Comparison of ENCODE assay signal across 9 cellular contexts in the genomic region with DNA sequence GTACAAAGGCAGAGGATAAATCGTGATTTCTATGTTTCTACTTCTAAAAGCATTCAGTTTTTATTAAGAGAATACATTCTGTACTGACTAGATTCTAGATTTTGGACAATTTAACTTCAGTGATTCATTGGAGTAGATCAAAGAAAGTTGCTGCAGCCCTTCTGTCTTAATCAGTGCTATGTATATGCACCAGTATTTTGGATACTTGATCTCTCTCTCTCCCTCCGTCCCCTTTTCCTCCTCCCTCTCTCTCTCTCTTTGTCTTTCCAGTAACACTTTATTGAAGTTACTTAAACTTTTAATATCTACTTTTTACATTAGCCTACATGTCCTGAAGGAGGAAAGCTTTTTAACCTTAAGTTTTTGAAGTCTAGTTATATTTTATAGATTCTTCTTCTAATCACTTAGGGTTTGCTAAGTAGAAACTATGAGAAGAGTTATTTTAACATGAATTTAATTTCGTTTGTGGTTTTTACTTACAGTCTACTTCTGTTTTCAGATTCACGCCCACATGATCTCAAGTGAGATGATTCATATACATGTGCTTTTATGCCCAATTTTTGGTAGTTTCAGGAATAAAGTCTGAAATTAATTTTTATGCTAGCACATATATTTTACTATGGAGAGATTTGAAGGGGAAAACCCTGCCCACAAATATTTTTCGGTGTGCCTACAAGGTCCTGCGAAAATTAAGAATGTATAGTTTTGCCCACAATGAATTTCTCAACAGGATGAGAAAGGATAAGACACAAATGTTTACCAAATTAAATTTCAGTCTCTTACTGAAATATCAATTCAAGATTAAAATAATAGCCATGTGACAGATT. TPM values are rescaled to one million over a fixed set of nuclear protein-coding genes. Genes with fewer than 3 reads are reported as not detected.
DNase-seq lines count a peak whose midpoint lies in the region; ATAC-seq and TF ChIP-seq lines count a peak whose summit lies in the region.
"Had no signal": no experiment of that assay in that cellular context is flagged by ENCODE, and none has a peak within 500 bp of the region (broad histone marks: within the 10 kb centered on the region; RNA-seq: fewer than 3 reads in every experiment).

No MANE protein-coding gene starts in this region.

- no peak overlapping the region for H3K4me3 Mint-ChIP-seq in activated T-helper 17 cell treated with anti-CD3 and anti-CD28 coated beads, Interleukin-2, amount 50 U/mL, for 72 hours
- no peak overlapping the region for H3K4me3 Mint-ChIP-seq in stimulated activated effector memory CD8-positive, alpha-beta T cell treated with anti-CD3 and anti-CD28 coated beads, Interleukin-12 subunit alpha, Interleukin-12 subunit beta, amount 100 ng/mL, for 72 hours

- H3K27ac Mint-ChIP-seq in activated T-helper 17 cell treated with anti-CD3 and anti-CD28 coated beads, Interleukin-2, amount 50 U/mL, for 72 hours: no peak overlapping the region
- H3K27ac Mint-ChIP-seq in stimulated activated effector memory CD8-positive, alpha-beta T cell treated with anti-CD3 and anti-CD28 coated beads, Interleukin-12 subunit alpha, Interleukin-12 subunit beta, amount 100 ng/mL, for 72 hours: peak overlapping the region; percentile 92

- peak; percentile 42 for ATAC-seq in HG03097 (IDR thresholded peaks at IDR 0.05; ENCODE audit: low FRiP score, unreplicated experiment)
- ATAC-seq in activated T-helper 17 cell treated with anti-CD3 and anti-CD28 coated beads, Interleukin-2, amount 50 U/mL, for 72 hours (replicated peaks): peak; percentile 59
- peak; percentile 71 for ATAC-seq in stimulated activated effector memory CD8-positive, alpha-beta T cell treated with anti-CD3 and anti-CD28 coated beads, Interleukin-12 subunit alpha, Interleukin-12 subunit beta, amount 100 ng/mL, for 72 hours

- no peaks in the 10 kb centered on the region for H3K9me3 ChIP-seq in prostate gland

- intact Hi-C loops in prostate gland (cut with DNase I): no loop called here

- H3K36me3 Mint-ChIP-seq in activated T-helper 17 cell treated with anti-CD3 and anti-CD28 coated beads, Interleukin-2, amount 50 U/mL, for 72 hours (ENCODE audit: low read depth): peaks cover 17% of the 10 kb centered on the region
- H3K36me3 Mint-ChIP-seq in stimulated activated effector memory CD8-positive, alpha-beta T cell treated with anti-CD3 and anti-CD28 coated beads, Interleukin-12 subunit alpha, Interleukin-12 subunit beta, amount 100 ng/mL, for 72 hours: peaks cover 32% of the 10 kb centered on the region

- H3K27ac ChIP-seq in prostate gland: no peak overlapping the region
- H3K27ac ChIP-seq: 22Rv1 had no signal

- no peak for TF ChIP-seq CTCF in prostate gland (IDR thresholded peaks at IDR 0.05)

- H3K4me1 ChIP-seq in prostate gland (replicated peaks): no peaks in the 10 kb centered on the region

- H3K4me3 ChIP-seq in prostate gland: no peak overlapping the region

- H3K36me3 ChIP-seq in prostate gland: no peaks in the 10 kb centered on the region

- H3K27me3 Mint-ChIP-seq in activated T-helper 17 cell treated with anti-CD3 and anti-CD28 coated beads, Interleukin-2, amount 50 U/mL, for 72 hours: no peaks in the 10 kb centered on the region

- H3K9me3 Mint-ChIP-seq in activated T-helper 17 cell treated with anti-CD3 and anti-CD28 coated beads, Interleukin-2, amount 50 U/mL, for 72 hours: no peaks in the 10 kb centered on the region
- H3K9me3 Mint-ChIP-seq in stimulated activated effector memory CD8-positive, alpha-beta T cell treated with anti-CD3 and anti-CD28 coated beads, Interleukin-12 subunit alpha, Interleukin-12 subunit beta, amount 100 ng/mL, for 72 hours: no peaks in the 10 kb centered on the region

- no peaks in the 10 kb centered on the region for H3K27me3 ChIP-seq in prostate gland (replicated peaks; ENCODE audit: insufficient read depth)

- WGBS in prostate gland: 67% methylated on average over 6 of the region's 6 CpGs

- TF ChIP-seq POLR2A in erythroblast (IDR thresholded peaks at IDR 0.05; ENCODE audit: low read length) (no peak), prostate gland (IDR thresholded peaks at IDR 0.05) (no peak)

- DNase-seq in NOMO-1 treated with DMSO at 0.1 percent for 48 hours (lab: John Stamatoyannopoulos, UW; ENCODE audit: unreplicated experiment) (peak; percentile 64), NOMO-1 treated with dmso at 0.1 percent for 144 hours (lab: John Stamatoyannopoulos, UW; ENCODE audit: unreplicated experiment) (no peak), C1 segment of cervical spinal cord (lab: John Stamatoyannopoulos, UW) (no peak), erythroblast (lab: John Stamatoyannopoulos, UW) (no peak), prostate gland (ENCODE audit: low spot score) (no peak)
- DNase-seq in stimulated activated effector memory CD8-positive, alpha-beta T cell treated with anti-CD3 and anti-CD28 coated beads, Interleukin-12 subunit alpha, Interleukin-12 subunit beta, amount 100 ng/mL, for 72 hours (ENCODE audit: low spot score in 2 of 2): no peak

- peaks cover 42% of the 10 kb centered on the region for H3K4me1 Mint-ChIP-seq in activated T-helper 17 cell treated with anti-CD3 and anti-CD28 coated beads, Interleukin-2, amount 50 U/mL, for 72 hours
- peaks cover 53% of the 10 kb centered on the region for H3K4me1 Mint-ChIP-seq in stimulated activated effector memory CD8-positive, alpha-beta T cell treated with anti-CD3 and anti-CD28 coated beads, Interleukin-12 subunit alpha, Interleukin-12 subunit beta, amount 100 ng/mL, for 72 hours

RNA-seq across cellular contexts. Expression of a gene that starts 9.1 kb away (rescaled TPM):
- 10 to 100 TPM; 64.1 to 97.3 TPM for total RNA-seq in activated T-helper 17 cell treated with anti-CD3 and anti-CD28 coated beads, Interleukin-2, amount 50 U/mL, for 72 hours
- 10 to 100 TPM; 17.2 to 24.8 TPM for total RNA-seq in prostate gland
